1 cellular context compared by ENCODE assay signal in the genomic region with DNA sequence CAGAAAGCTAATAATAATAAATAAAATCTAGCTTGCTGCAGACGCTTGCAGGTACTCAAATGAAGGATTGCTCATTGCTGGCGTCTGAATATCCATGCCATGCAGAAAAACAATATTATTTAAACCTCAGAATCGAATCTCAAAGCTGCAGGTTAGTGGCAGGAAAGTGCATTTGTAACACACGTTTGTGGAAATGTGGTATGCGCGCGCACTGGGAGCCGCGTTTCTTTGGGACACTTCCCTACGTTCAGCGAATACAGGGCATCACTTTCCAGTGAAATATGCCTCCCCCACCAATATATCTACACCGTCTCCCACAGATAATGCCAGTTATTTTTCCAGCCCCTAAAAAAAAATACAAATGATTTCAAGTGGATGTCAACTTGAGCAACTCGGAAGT.
TF ChIP-seq lines count a peak whose summit lies in the region.

No MANE protein-coding gene starts in this region.

TF ChIP-seq in WTC11, 78 proteins besides CTCF, POLR2A, EP300 and RAD21:
- no peak for TF ChIP-seq FOXJ3 (CRISPR knock-in tag; IDR thresholded peaks at IDR 0.05; ENCODE audit: borderline replicate concordance)
- TF ChIP-seq KAT7 (CRISPR knock-in tag; IDR thresholded peaks at IDR 0.05; ENCODE audit: borderline replicate concordance) = no peak
- TF ChIP-seq, protein P1, sequence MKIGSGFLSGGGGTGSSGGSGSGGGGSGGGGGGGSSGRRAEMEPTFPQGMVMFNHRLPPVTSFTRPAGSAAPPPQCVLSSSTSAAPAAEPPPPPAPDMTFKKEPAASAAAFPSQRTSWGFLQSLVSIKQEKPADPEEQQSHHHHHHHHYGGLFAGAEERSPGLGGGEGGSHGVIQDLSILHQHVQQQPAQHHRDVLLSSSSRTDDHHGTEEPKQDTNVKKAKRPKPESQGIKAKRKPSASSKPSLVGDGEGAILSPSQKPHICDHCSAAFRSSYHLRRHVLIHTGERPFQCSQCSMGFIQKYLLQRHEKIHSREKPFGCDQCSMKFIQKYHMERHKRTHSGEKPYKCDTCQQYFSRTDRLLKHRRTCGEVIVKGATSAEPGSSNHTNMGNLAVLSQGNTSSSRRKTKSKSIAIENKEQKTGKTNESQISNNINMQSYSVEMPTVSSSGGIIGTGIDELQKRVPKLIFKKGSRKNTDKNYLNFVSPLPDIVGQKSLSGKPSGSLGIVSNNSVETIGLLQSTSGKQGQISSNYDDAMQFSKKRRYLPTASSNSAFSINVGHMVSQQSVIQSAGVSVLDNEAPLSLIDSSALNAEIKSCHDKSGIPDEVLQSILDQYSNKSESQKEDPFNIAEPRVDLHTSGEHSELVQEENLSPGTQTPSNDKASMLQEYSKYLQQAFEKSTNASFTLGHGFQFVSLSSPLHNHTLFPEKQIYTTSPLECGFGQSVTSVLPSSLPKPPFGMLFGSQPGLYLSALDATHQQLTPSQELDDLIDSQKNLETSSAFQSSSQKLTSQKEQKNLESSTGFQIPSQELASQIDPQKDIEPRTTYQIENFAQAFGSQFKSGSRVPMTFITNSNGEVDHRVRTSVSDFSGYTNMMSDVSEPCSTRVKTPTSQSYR (CRISPR knock-in tag; IDR thresholded peaks at IDR 0.05) = no peak
- no peak for TF ChIP-seq STAT6 (CRISPR knock-in tag; conservative IDR thresholded peaks at IDR 0.05; ENCODE audit: low read depth)
- no peak for TF ChIP-seq GTF2I (CRISPR knock-in tag; conservative IDR thresholded peaks at IDR 0.05)
- TF ChIP-seq CREB1 (CRISPR knock-in tag; IDR thresholded peaks at IDR 0.05) = no peak
- TF ChIP-seq TEAD4 (CRISPR knock-in tag; IDR thresholded peaks at IDR 0.05) = no peak
